ENCODE assay signal across 33 cellular contexts in genomic region chr1:18151436-18151835, GRCh38. TPM values are rescaled to one million over a fixed set of nuclear protein-coding genes. Genes with fewer than 3 reads are reported as not detected.
"Had no signal": no experiment of that assay in that cellular context is flagged by ENCODE, and none has a peak within 500 bp of the region (broad histone marks: within the 10 kb centered on the region; RNA-seq: fewer than 3 reads in every experiment).

No MANE protein-coding gene starts in this region.

- ATAC-seq: activated CD4-positive, alpha-beta T cell treated with anti-CD3 and anti-CD28 coated beads for 36 hours; activated CD4-positive, CD25-positive, alpha-beta regulatory T cell treated with anti-CD3 and anti-CD28 coated beads, Interleukin-2, amount 50 U/mL, for 24 hours; activated CD8-positive, alpha-beta T cell treated with anti-CD3 and anti-CD28 coated beads, Interleukin-2, amount 10 ng/mL, durations not matched to agents 7 days and 5 days; activated naive CD4-positive, alpha-beta T cell treated with anti-CD3 and anti-CD28 coated beads, Interleukin-2, amount 50 U/mL, for 72 hours; activated T-cell treated with anti-CD3 and anti-CD28 coated beads, Interleukin-2, amount 50 U/mL, for 4 hours; Panc1 had no signal

- H3K4me3 ChIP-seq: adrenal gland, SJSA1 had no signal

- H3K9me3 ChIP-seq: adrenal gland, SJSA1, SK-N-SH had no signal

- H3K4me1 Mint-ChIP-seq: activated CD4-positive, alpha-beta T cell treated with anti-CD3 and anti-CD28 coated beads for 36 hours; activated CD4-positive, alpha-beta T cell treated with anti-CD3 and anti-CD28 coated beads, Interleukin-2, amount 10 ng/mL, durations not matched to agents 7 days and 5 days had no signal

- FAIRE-seq: colon, TTC549 had no signal

- H3K36me3 ChIP-seq: adrenal gland, brain microvascular endothelial cell, SJSA1 had no signal

- H3K27me3 ChIP-seq: adrenal gland, brain microvascular endothelial cell had no signal

- H3K9me3 Mint-ChIP-seq: activated CD4-positive, alpha-beta T cell treated with anti-CD3 and anti-CD28 coated beads, Interleukin-2, amount 10 ng/mL, durations not matched to agents 7 days and 5 days; activated naive CD4-positive, alpha-beta T cell treated with anti-CD3 and anti-CD28 coated beads for 36 hours; activated naive CD4-positive, alpha-beta T cell treated with anti-CD3 and anti-CD28 coated beads, Interleukin-2, amount 50 U/mL, for 72 hours; activated T-cell treated with anti-CD3 and anti-CD28 coated beads, Interleukin-2, amount 50 U/mL, for 4 hours; activated T-helper 1 cell treated with anti-CD3 and anti-CD28 coated beads, Interleukin-12 subunit alpha, Interleukin-12 subunit beta, Interleukin-2, Interleukin-4 antibody, amounts not matched to agents 30 ng/mL and 10 ng/mL and 1 ng/mL, durations not matched to agents 14 hours and 24 hours and 36 hours; T-helper 1 cell treated with Interleukin-12 subunit alpha and Interleukin-12 subunit beta and Interleukin-4 antibody, amounts not matched to agents 30 μg/mL and 1 μg/mL, for 36 hours; T-helper 2 cell treated with Interferon-gamma antibody and Interleukin-4, amounts not matched to agents 5 μg/mL and 100 μg/mL, for 36 hours had no signal

- H3K27me3 Mint-ChIP-seq: activated CD4-positive, alpha-beta T cell treated with anti-CD3 and anti-CD28 coated beads for 36 hours; activated CD4-positive, alpha-beta T cell treated with anti-CD3 and anti-CD28 coated beads, Interleukin-2, amount 10 ng/mL, durations not matched to agents 7 days and 5 days had no signal

- H3K4me1 ChIP-seq: SJSA1 had no signal

- H3K27ac ChIP-seq: adrenal gland, brain microvascular endothelial cell, SJSA1 had no signal

- DNase-seq: activated CD4-positive, alpha-beta T cell treated with anti-CD3 and anti-CD28 coated beads for 36 hours; activated CD4-positive, alpha-beta T cell treated with anti-CD3 and anti-CD28 coated beads, Interleukin-2, amount 10 ng/mL, durations not matched to agents 7 days and 5 days; activated CD4-positive, alpha-beta T cell treated with anti-CD3 and anti-CD28 coated beads, Interleukin-2, amount 50 U/mL, for 48 hours; activated CD8-positive, alpha-beta T cell treated with anti-CD3 and anti-CD28 coated beads, Interleukin-2, amount 10 ng/mL, durations not matched to agents 7 days and 5 days; activated gamma-delta T cell treated with Interleukin-2 at 50 U/mL for 16 hours; activated naive CD4-positive, alpha-beta T cell treated with anti-CD3 and anti-CD28 coated beads for 36 hours; activated T-cell treated with anti-CD3 and anti-CD28 coated beads for 4 hours; activated T-cell treated with anti-CD3 and anti-CD28 coated beads, Interleukin-2, amount 50 U/mL, for 4 hours; adrenal gland; brain microvascular endothelial cell; central memory CD4-positive, alpha-beta T cell; Karpas-422; NCI-H1048; NCI-H1105 treated with DMSO at 0.1 percent for 48 hours; NCI-H1436 treated with DMSO at 0.1 percent for 48 hours; NCI-H1694 treated with DMSO at 0.1 percent for 48 hours; NCI-H2029; NCI-H226; NCI-H446 treated with DMSO at 0.1 percent for 48 hours; NCI-H524 treated with DMSO at 0.1 percent for 48 hours; RPMI8226; SHP77 treated with DMSO at 0.1 percent for 48 hours; SK-N-SH had no signal

- H3K4me3 Mint-ChIP-seq: activated CD4-positive, alpha-beta T cell treated with anti-CD3 and anti-CD28 coated beads for 36 hours; activated CD4-positive, alpha-beta T cell treated with anti-CD3 and anti-CD28 coated beads, Interleukin-2, amount 10 ng/mL, durations not matched to agents 7 days and 5 days; activated CD8-positive, alpha-beta T cell treated with anti-CD3 and anti-CD28 coated beads, Interleukin-2, amount 10 ng/mL, durations not matched to agents 7 days and 5 days; activated naive CD4-positive, alpha-beta T cell treated with anti-CD3 and anti-CD28 coated beads for 36 hours; activated T-cell treated with anti-CD3 and anti-CD28 coated beads, Interleukin-2, amount 50 U/mL, for 4 hours; activated T-helper 1 cell treated with anti-CD3 and anti-CD28 coated beads, Interleukin-12 subunit alpha, Interleukin-12 subunit beta, Interleukin-2, Interleukin-4 antibody, amounts not matched to agents 30 ng/mL and 10 ng/mL and 1 ng/mL, durations not matched to agents 14 hours and 24 hours and 36 hours; T-helper 1 cell treated with Interleukin-12 subunit alpha and Interleukin-12 subunit beta and Interleukin-4 antibody, amounts not matched to agents 30 μg/mL and 1 μg/mL, for 36 hours; T-helper 2 cell treated with Interferon-gamma antibody and Interleukin-4, amounts not matched to agents 5 μg/mL and 100 μg/mL, for 36 hours had no signal

- H3K36me3 Mint-ChIP-seq: activated naive CD4-positive, alpha-beta T cell treated with anti-CD3 and anti-CD28 coated beads, Interleukin-2, amount 50 U/mL, for 72 hours had no signal

- H3K27ac Mint-ChIP-seq: activated CD4-positive, alpha-beta T cell treated with anti-CD3 and anti-CD28 coated beads for 36 hours; activated CD4-positive, alpha-beta T cell treated with anti-CD3 and anti-CD28 coated beads, Interleukin-2, amount 10 ng/mL, durations not matched to agents 7 days and 5 days; activated CD8-positive, alpha-beta T cell treated with anti-CD3 and anti-CD28 coated beads, Interleukin-2, amount 10 ng/mL, durations not matched to agents 7 days and 5 days; activated naive CD4-positive, alpha-beta T cell treated with anti-CD3 and anti-CD28 coated beads for 36 hours; activated naive CD4-positive, alpha-beta T cell treated with anti-CD3 and anti-CD28 coated beads, Interleukin-2, amount 50 U/mL, for 72 hours; activated T-helper 1 cell treated with anti-CD3 and anti-CD28 coated beads, Interleukin-12 subunit alpha, Interleukin-12 subunit beta, Interleukin-2, Interleukin-4 antibody, amounts not matched to agents 30 ng/mL and 10 ng/mL and 1 ng/mL, durations not matched to agents 14 hours and 24 hours and 36 hours; T-helper 1 cell treated with Interleukin-12 subunit alpha and Interleukin-12 subunit beta and Interleukin-4 antibody, amounts not matched to agents 30 μg/mL and 1 μg/mL, for 36 hours; T-helper 2 cell treated with Interferon-gamma antibody and Interleukin-4, amounts not matched to agents 5 μg/mL and 100 μg/mL, for 36 hours had no signal

RNA-seq across cellular contexts. Expression of gene IGSF21, which starts 43.8 kb away (rescaled TPM):
- total RNA-seq: activated CD4-positive, alpha-beta T cell treated with anti-CD3 and anti-CD28 coated beads for 36 hours; activated CD4-positive, alpha-beta T cell treated with anti-CD3 and anti-CD28 coated beads, Interleukin-2, amount 10 ng/mL, durations not matched to agents 7 days and 5 days; activated CD8-positive, alpha-beta T cell treated with anti-CD3 and anti-CD28 coated beads, Interleukin-2, amount 10 ng/mL, durations not matched to agents 7 days and 5 days; activated naive CD4-positive, alpha-beta T cell treated with anti-CD3 and anti-CD28 coated beads for 36 hours; activated naive CD4-positive, alpha-beta T cell treated with anti-CD3 and anti-CD28 coated beads, Interleukin-2, amount 50 U/mL, for 72 hours; activated T-cell treated with anti-CD3 and anti-CD28 coated beads, Interleukin-2, amount 50 U/mL, for 4 hours; activated T-helper 1 cell treated with anti-CD3 and anti-CD28 coated beads, Interleukin-12 subunit alpha, Interleukin-12 subunit beta, Interleukin-2, Interleukin-4 antibody, amounts not matched to agents 30 ng/mL and 10 ng/mL and 1 ng/mL, durations not matched to agents 14 hours and 24 hours and 36 hours; MCF 10A; SJSA1 had no signal
- polyA plus RNA-seq: SK-N-SH had no signal
